ENCODE assay signal across 14 cellular contexts in the genomic region with DNA sequence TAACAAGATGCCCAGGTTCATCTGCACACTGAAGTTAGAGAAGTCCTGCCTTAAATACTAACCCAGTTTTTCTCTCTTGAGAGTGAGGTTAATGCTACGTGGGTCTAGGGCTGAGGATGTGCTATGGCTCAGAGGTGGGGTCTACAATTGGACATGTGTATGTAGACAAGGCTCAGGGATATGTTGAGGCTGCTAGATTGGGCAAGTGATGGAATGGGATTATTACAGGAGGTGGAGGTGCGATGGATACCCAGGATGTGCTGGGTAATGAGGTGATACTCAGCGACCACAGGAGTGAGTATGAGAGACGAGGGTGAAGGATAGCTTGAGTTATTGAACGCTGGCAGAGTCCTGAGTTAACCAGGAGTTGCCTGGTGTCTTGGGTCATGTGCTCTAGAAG.
"Had no signal": no experiment of that assay in that cellular context is flagged by ENCODE, and none has a peak within 500 bp of the region (broad histone marks: within the 10 kb centered on the region; RNA-seq: fewer than 3 reads in every experiment).

No MANE protein-coding gene starts in this region.

- H3K27me3 Mint-ChIP-seq: activated naive CD4-positive, alpha-beta T cell treated with anti-CD3 and anti-CD28 coated beads, Interleukin-2, amount 10 ng/mL, durations not matched to agents 7 days and 5 days; stimulated activated naive CD8-positive, alpha-beta T cell treated with anti-CD3 and anti-CD28 coated beads, Interleukin-15, amount 100 ng/mL, for 72 hours; type B pancreatic cell had no signal

- H3K27ac ChIP-seq: foreskin keratinocyte, right lobe of liver had no signal

- DNase-seq: activated CD4-positive, alpha-beta T cell treated with anti-CD3 and anti-CD28 coated beads, Interleukin-2, amount 50 U/mL, for 48 hours; activated CD4-positive, CD25-positive, alpha-beta regulatory T cell treated with anti-CD3 and anti-CD28 coated beads, Interleukin-2, amount 50 U/mL, for 72 hours; activated CD8-positive, alpha-beta memory T cell treated with anti-CD3 and anti-CD28 coated beads, Interleukin-2, amount 50 U/mL, for 4 hours; activated naive CD4-positive, alpha-beta T cell treated with anti-CD3 and anti-CD28 coated beads, Interleukin-2, amount 10 ng/mL, durations not matched to agents 7 days and 5 days; foreskin keratinocyte; glutamatergic neuron; hypothalamus; mesendoderm; right lobe of liver; stimulated activated CD4-positive, alpha-beta T cell treated with anti-CD3 and anti-CD28 coated beads, Interleukin-4, amount 100 ng/mL, for 4 hours; stimulated activated CD8-positive, alpha-beta memory T cell treated with anti-CD3 and anti-CD28 coated beads, Interleukin-4, amount 100 ng/mL, for 48 hours; stimulated activated naive CD8-positive, alpha-beta T cell treated with anti-CD3 and anti-CD28 coated beads, Interleukin-15, amount 100 ng/mL, for 72 hours had no signal

- ATAC-seq: foreskin keratinocyte, right lobe of liver had no signal

- H3K4me3 ChIP-seq: right lobe of liver, smooth muscle cell had no signal

- H3K27ac Mint-ChIP-seq: activated naive CD4-positive, alpha-beta T cell treated with anti-CD3 and anti-CD28 coated beads, Interleukin-2, amount 10 ng/mL, durations not matched to agents 7 days and 5 days; type B pancreatic cell had no signal

- H3K4me1 Mint-ChIP-seq: activated naive CD4-positive, alpha-beta T cell treated with anti-CD3 and anti-CD28 coated beads, Interleukin-2, amount 10 ng/mL, durations not matched to agents 7 days and 5 days had no signal

- H3K4me3 Mint-ChIP-seq: activated naive CD4-positive, alpha-beta T cell treated with anti-CD3 and anti-CD28 coated beads, Interleukin-2, amount 10 ng/mL, durations not matched to agents 7 days and 5 days; stimulated activated naive CD8-positive, alpha-beta T cell treated with anti-CD3 and anti-CD28 coated beads, Interleukin-15, amount 100 ng/mL, for 72 hours; type B pancreatic cell had no signal

- H3K9me3 Mint-ChIP-seq: activated naive CD4-positive, alpha-beta T cell treated with anti-CD3 and anti-CD28 coated beads, Interleukin-2, amount 10 ng/mL, durations not matched to agents 7 days and 5 days; stimulated activated naive CD8-positive, alpha-beta T cell treated with anti-CD3 and anti-CD28 coated beads, Interleukin-15, amount 100 ng/mL, for 72 hours; type B pancreatic cell had no signal
